Comparison of ENCODE assay signal across 12 cellular contexts in genomic region chr19:44542671-44543070, GRCh38. TPM values are rescaled to one million over a fixed set of nuclear protein-coding genes. Genes with fewer than 3 reads are reported as not detected.
"Had no signal": no experiment of that assay in that cellular context is flagged by ENCODE, and none has a peak within 500 bp of the region (broad histone marks: within the 10 kb centered on the region; RNA-seq: fewer than 3 reads in every experiment).

No MANE protein-coding gene starts in this region.

- H3K27ac ChIP-seq: GM23248 had no signal

- H3K9ac ChIP-seq: GM23248 had no signal

- H3K9me3 ChIP-seq: HAP-1 had no signal

- DNase-seq: GM23248, GOT3, H7, H9, HCEC 1CT, HFFc6 had no signal

- H3K36me3 ChIP-seq: HAP-1 had no signal

- H3K4me1 ChIP-seq: HAP-1 had no signal

- H3K4me3 ChIP-seq: GM23248, GM23338, HAP-1 had no signal

- FAIRE-seq: H1, H54 had no signal

- ATAC-seq: GM23338, HCT116 had no signal

RNA-seq across cellular contexts. Expression of gene CEACAM20, which starts 13.2 kb away (rescaled TPM):
- total RNA-seq: GM23248, GM23338, H1, H4, H7, H9, HFFc6 had no signal
- polyA plus RNA-seq: GM23248, GM23338, H1 had no signal
